ENCODE assay signal across 8 cellular contexts in the genomic region with DNA sequence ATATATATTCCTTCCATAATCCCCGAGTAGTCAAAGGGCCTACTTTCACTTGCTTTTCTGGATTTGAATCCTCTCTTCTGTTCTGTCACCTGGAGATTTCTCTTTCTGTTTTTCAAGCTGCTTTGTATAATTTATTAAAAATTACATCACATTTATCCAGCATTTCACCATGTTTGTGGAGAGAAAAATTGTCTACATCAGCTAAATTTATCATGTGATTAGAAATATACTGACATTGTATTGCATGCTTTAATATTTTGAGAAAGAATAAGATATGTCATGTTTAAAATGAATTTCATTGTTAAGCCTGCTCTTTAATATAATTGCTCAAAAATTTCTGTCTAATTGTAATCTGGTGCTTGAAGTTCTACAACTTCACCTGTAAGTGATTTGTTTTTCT.
"Had no signal": no experiment of that assay in that cellular context is flagged by ENCODE, and none has a peak within 500 bp of the region (broad histone marks: within the 10 kb centered on the region; RNA-seq: fewer than 3 reads in every experiment).

No MANE protein-coding gene starts in this region.

- H3K36me3 Mint-ChIP-seq: IgD-negative memory B cell had no signal

- H3K4me1 ChIP-seq: HAP-1 had no signal

- H3K9ac ChIP-seq: GM23248 had no signal

- H2AFZ ChIP-seq: GM23248 had no signal

- H3K9me3 ChIP-seq: HAP-1 had no signal

- H3K4me1 Mint-ChIP-seq: IgD-negative memory B cell had no signal

- H3K4me3 ChIP-seq: GM23248, HAP-1 had no signal

- H3K4me3 Mint-ChIP-seq: HFFc6, IgD-negative memory B cell had no signal

- H3K27me3 Mint-ChIP-seq: IgD-negative memory B cell had no signal

- H3K9me3 Mint-ChIP-seq: HFFc6, IgD-negative memory B cell had no signal

- ATAC-seq: HCT116 had no signal

- DNase-seq: GM23248, GOT3, H7, HFFc6 had no signal

- H3K36me3 ChIP-seq: HAP-1 had no signal

- H3K27ac Mint-ChIP-seq: HFFc6, IgD-negative memory B cell had no signal

- H3K27ac ChIP-seq: GM23248, HL-60 had no signal
